ENCODE assay signal across 20 cellular contexts in the genomic region with DNA sequence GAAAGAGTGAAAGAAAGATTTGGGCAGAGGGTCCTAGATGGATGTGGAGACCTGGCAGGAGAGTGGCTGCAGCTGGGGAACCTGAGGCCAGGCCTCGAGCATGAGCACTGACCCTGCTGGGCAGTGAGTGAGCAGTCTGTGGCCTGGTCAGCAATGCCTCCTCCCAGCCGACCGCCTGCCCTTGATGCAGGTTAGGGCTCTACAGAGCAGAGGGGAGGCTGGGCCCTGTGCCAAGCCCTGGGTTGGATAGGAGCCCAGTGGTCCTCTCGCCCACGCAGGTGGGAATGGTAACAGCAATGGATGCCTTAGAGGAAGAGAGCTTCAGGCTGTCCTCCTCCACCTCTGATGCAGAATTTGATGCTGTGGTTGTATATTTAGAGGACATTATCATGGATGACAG. TPM values are rescaled to one million over a fixed set of nuclear protein-coding genes. Genes with fewer than 3 reads are reported as not detected.
A peak's percentile ranks its signal among the peaks of the same experiment; 100 is the strongest.
DNase-seq lines count a peak whose midpoint lies in the region; TF ChIP-seq lines count a peak whose summit lies in the region.
"Had no signal": no experiment of that assay in that cellular context is flagged by ENCODE, and none has a peak within 500 bp of the region (broad histone marks: within the 10 kb centered on the region; RNA-seq: fewer than 3 reads in every experiment).

No MANE protein-coding gene starts in this region.

- H3K27ac ChIP-seq in PC-9 (peak overlapping the region; percentile 92; the same call in 1 of the 2 replicates), neuronal stem cell (replicated peaks; ENCODE audit: low read length) (no peak overlapping the region)

- H4K91ac ChIP-seq in neuronal stem cell (ENCODE audit: low read depth, low read length, poor library complexity) = no peak overlapping the region

- H2BK12ac ChIP-seq in neuronal stem cell (ENCODE audit: low read length) = no peak overlapping the region

- POLR2A ChIA-PET in PC-9 (lab: Charles Lee; ENCODE audit: unreplicated experiment) = interaction anchor here (0.6 kb wide), 1 partner anchor 23 kb away, joined by 3 read pairs; no protein-coding TSS in a partner anchor

- DNase-seq in NCI-H345 (lab: John Stamatoyannopoulos, UW) (peak; percentile 4), NCI-H345 treated with DMSO at 0.1 percent for 48 hours (lab: John Stamatoyannopoulos, UW; ENCODE audit: unreplicated experiment) (no peak), BE2C (peak; percentile 15), PC-9 (no peak), neuronal stem cell (ENCODE audit: low spot score) (no peak), NCI-H524 (lab: John Stamatoyannopoulos, UW) (no peak), T1000 (lab: John Stamatoyannopoulos, UW) (no peak)
- DNase-seq: CD4-positive, CD25-positive, alpha-beta regulatory T cell; H7; HFFc6; Kasumi-1; MG63; NCI-H1436; NCI-H187 treated with DMSO at 0.1 percent for 48 hours; NCI-H2107; NCI-H510A; NCI-H748 treated with DMSO at 0.1 percent for 48 hours; OCI-M1; SIG-M5; SK-N-SH had no signal

- peaks cover 33% of the 10 kb centered on the region for H3F3A ChIP-seq in PC-9 (ENCODE audit: insufficient read depth, low read depth)

- H2AFZ ChIP-seq in PC-9 (no peak overlapping the region), neuronal stem cell (ENCODE audit: low read length) (no peak overlapping the region)

- H3K36me3 ChIP-seq in BE2C = no peaks in the 10 kb centered on the region
- H3K36me3 ChIP-seq in PC-9 (ENCODE audit: low read depth) = no peaks in the 10 kb centered on the region
- H3K36me3 ChIP-seq in neuronal stem cell (replicated peaks in 1 of 2; ENCODE audit: control insufficient read depth in 2 of 2, insufficient read depth in 2 of 2, low read length in 2 of 2) = no peaks in the 10 kb centered on the region
- H3K36me3 ChIP-seq: MG63 had no signal

- 0 out of 2 replicates have a peak, but pooled peaks cover 9% of the 10 kb centered on the region for H3K79me2 ChIP-seq in PC-9 (ENCODE audit: low read depth)

- H3K9me2 ChIP-seq in PC-9 (ENCODE audit: insufficient read depth) = no peaks in the 10 kb centered on the region; the same call in 1 of the 2 replicates
- H3K9me2 ChIP-seq: SK-N-SH had no signal

- no peaks in the 10 kb centered on the region for H4K20me1 ChIP-seq in PC-9 (ENCODE audit: insufficient read depth)

- no peak overlapping the region for H2BK120ac ChIP-seq in neuronal stem cell (ENCODE audit: low read depth, low read length)

- H3K4ac ChIP-seq in neuronal stem cell (ENCODE audit: low read length) = no peak overlapping the region

- no TSS peak for BruUV-seq in PC-9 (replicated peaks; lab: Mats Ljungman, UMichigan)

- TF ChIP-seq CTCF in BE2C (IDR thresholded peaks at IDR 0.05; ENCODE audit: low read depth, low read length) (no peak), PC-9 (conservative IDR thresholded peaks at IDR 0.05) (no peak)

- H3K9me3 ChIP-seq in BE2C = no peaks in the 10 kb centered on the region
- H3K9me3 ChIP-seq in PC-9 (ENCODE audit: insufficient read depth, low read depth) = no peaks in the 10 kb centered on the region
- H3K9me3 ChIP-seq in neuronal stem cell (replicated peaks in 1 of 2; ENCODE audit: control insufficient read depth in 2 of 2, insufficient read depth in 1 of 2, low read depth in 1 of 2, low read length in 2 of 2) = no peaks in the 10 kb centered on the region
- H3K9me3 ChIP-seq: MG63, SK-N-SH had no signal

- intact Hi-C loops in PC-9 (cut with micrococcal nuclease; ENCODE audit: unreplicated experiment) = no loop called here

- no peak overlapping the region for H2BK15ac ChIP-seq in neuronal stem cell (ENCODE audit: low read length)

- no peak overlapping the region for H3K23ac ChIP-seq in neuronal stem cell (ENCODE audit: low read depth, low read length, poor library complexity)

- no peak overlapping the region for H2AK5ac ChIP-seq in neuronal stem cell (ENCODE audit: low read depth, low read length)

- H3K79me1 ChIP-seq in neuronal stem cell (ENCODE audit: low read depth, low read length) = no peaks in the 10 kb centered on the region

- H3K18ac ChIP-seq in neuronal stem cell (ENCODE audit: low read length) = peak overlapping the region; percentile 70

- no peak overlapping the region for H3K9ac ChIP-seq in neuronal stem cell (ENCODE audit: low read depth, low read length, poor library complexity)
- H3K9ac ChIP-seq: SK-N-SH had no signal

- no peak overlapping the region for H2BK5ac ChIP-seq in neuronal stem cell (ENCODE audit: low read length)

- no peak overlapping the region for H4K8ac ChIP-seq in neuronal stem cell (ENCODE audit: low read depth, low read length)

- no peak overlapping the region for H3K14ac ChIP-seq in neuronal stem cell (ENCODE audit: low read length)

- H3K27me3 ChIP-seq in BE2C (no peaks in the 10 kb centered on the region), PC-9 (ENCODE audit: insufficient read depth, low read depth) (no peaks in the 10 kb centered on the region), neuronal stem cell (ENCODE audit: control insufficient read depth in 3 of 3, insufficient read depth in 3 of 3, low read depth in 1 of 3, low read length in 3 of 3) (peaks cover 0 to 15% (median 0%) of the 10 kb centered on the region in 3 experiments)
- H3K27me3 ChIP-seq: MG63 had no signal

- WGBS in neuronal stem cell (ENCODE audit: extremely low coverage in 2 of 2, insufficient read length in 2 of 2, insufficient replicate concordance in 1 of 2), 2 donors = no CpG with 5 or more reads among the region's 5 CpGs

- H3K4me3 ChIP-seq in BE2C (ENCODE audit: low read depth, low read length) (no peak overlapping the region), PC-9 (no peak overlapping the region), neuronal stem cell (ENCODE audit: low read length in 2 of 2) (no peak overlapping the region)
- H3K4me3 ChIP-seq: MG63 had no signal

- CTCF ChIA-PET in PC-9 (lab: Charles Lee) = no interaction called here

- H3K4me1 ChIP-seq in BE2C (no peaks in the 10 kb centered on the region), PC-9 (replicated peaks; ENCODE audit: insufficient read depth) (peaks cover 54% of the 10 kb centered on the region), neuronal stem cell (ENCODE audit: control insufficient read depth in 2 of 2, insufficient read depth in 1 of 2, low read depth in 1 of 2, low read length in 2 of 2) (no peaks in the 10 kb centered on the region)

- H3K4me2 ChIP-seq in PC-9 (no peak overlapping the region), neuronal stem cell (ENCODE audit: insufficient read depth, low read length, poor library complexity, severe bottlenecking) (no peak overlapping the region)
- H3K4me2 ChIP-seq: SK-N-SH had no signal

RNA-seq across cellular contexts. Expression of a gene that starts 59.8 kb away (rescaled TPM):
- 176 TPM for polyA plus RNA-seq in BE2C (2012; ENCODE audit: insufficient read depth, insufficient read length, low read depth)
- 48.6 and 52.0 TPM in 2 replicates for total RNA-seq in PC-9 (2021)
- polyA plus RNA-seq in neuronal stem cell (2013, experiment 1 of 2) = 26.6 TPM
- polyA plus RNA-seq in neuronal stem cell (2013, experiment 2 of 2) = 25.6 TPM

Comparison
In these comparisons a context has a peak if more than half of its experiments do, and no peak if none do; other contexts are left out.
1. DNase-seq: peak in NCI-H345 (single experiment) and BE2C (single experiment); none in NCI-H345 treated with DMSO at 0.1 percent for 48 hours (single experiment), PC-9 (0 of 2), neuronal stem cell (single experiment), NCI-H524 (0 of 2) and T1000 (single experiment).